Comparison of ENCODE assay signal across 20 cellular contexts in genomic region chr9:99169086-99169485, GRCh38. TPM values are rescaled to one million over a fixed set of nuclear protein-coding genes. Genes with fewer than 3 reads are reported as not detected.
DNase-seq lines count a peak whose midpoint lies in the region; FAIRE-seq and TF ChIP-seq lines count a peak whose summit lies in the region.
"Had no signal": no experiment of that assay in that cellular context is flagged by ENCODE, and none has a peak within 500 bp of the region (broad histone marks: within the 10 kb centered on the region; RNA-seq: fewer than 3 reads in every experiment).

No MANE protein-coding gene starts in this region.

- H3K56ac ChIP-seq in H1 (replicated peaks; ENCODE audit: insufficient read length, low read depth, low read length), result no peak overlapping the region

- H3K27me3 ChIP-seq in H7 (ENCODE audit: control insufficient read depth, insufficient read depth, low read length) (peaks cover 3% of the 10 kb centered on the region; the same call in 1 of the 2 replicates), H1 (replicated peaks in 1 of 4; ENCODE audit: control insufficient read depth in 3 of 4, extremely low read depth in 1 of 4, insufficient read depth in 3 of 4, low read length in 3 of 4) (no peaks in the 10 kb centered on the region; a peak in 1 of 7 replicates)

- no peak for TF ChIP-seq RAD21 in H1 (IDR thresholded peaks at IDR 0.05 in 1 of 2, conservative IDR thresholded peaks at IDR 0.05 in 1 of 2; ENCODE audit: low read depth in 2 of 2, low read length in 2 of 2)

- FAIRE-seq in H1 (lab: Jason Lieb, UNC), result no peak
- FAIRE-seq: GM12878, GM19239, RCC 7860 had no signal

- no peak for TF ChIP-seq POLR2A in H1 (IDR thresholded peaks at IDR 0.05; ENCODE audit: control extremely low read depth in 1 of 2, low read depth in 2 of 2, low read length in 2 of 2)

- no peak for TF ChIP-seq EP300 in H1 (IDR thresholded peaks at IDR 0.05; ENCODE audit: borderline replicate concordance in 1 of 2, low read depth in 2 of 2, low read length in 2 of 2)

- no peak overlapping the region for H2BK15ac ChIP-seq in H1 (ENCODE audit: low read length)

- 19% methylated on average over 2 of the region's 2 CpGs; no CpG with 5 or more reads in 1 of the 2 experiments for WGBS in H1 (ENCODE audit: extremely low coverage in 1 of 2, insufficient coverage in 1 of 2, insufficient read length in 1 of 2, insufficient replicate concordance in 2 of 2, low coverage in 1 of 2, low lambda C conversion rate in 2 of 2, missing lambda C conversion rate in 1 of 2), 2 experiments

- DNase-seq in NCI-H146 (lab: John Stamatoyannopoulos, UW) (peak; percentile 2), NCI-H146 treated with DMSO at 0.1 percent for 48 hours (lab: John Stamatoyannopoulos, UW; ENCODE audit: unreplicated experiment) (no peak), H7 (peak; percentile 67), H1 (ENCODE audit: low read depth in 1 of 2, low spot score in 2 of 2) (no peak), neural crest cell (ENCODE audit: low read depth, low spot score) (no peak), substantia nigra (lab: John Stamatoyannopoulos, UW) (no peak), NCI-H446 treated with DMSO at 0.1 percent for 48 hours (lab: John Stamatoyannopoulos, UW) (no peak)
- DNase-seq in central memory CD4-positive, alpha-beta T cell, result no peak
- DNase-seq: COR-L47, DMS 273 treated with DMSO at 0.1 percent for 48 hours, GF-D8, MM.1S, NCI-H1092 treated with DMSO at 0.1 percent for 48 hours, NCI-H187 treated with DMSO at 0.1 percent for 48 hours, NCI-H446, SW 1271 had no signal

- H3K23ac ChIP-seq in H1 (ENCODE audit: insufficient read length), result no peak overlapping the region

- TF ChIP-seq CTCF in H1 (IDR thresholded peaks at IDR 0.05; ENCODE audit: control extremely low read depth in 1 of 3, insufficient read depth in 1 of 3, low read depth in 1 of 3, low read length in 3 of 3), result no peak
- TF ChIP-seq CTCF in neural crest cell (conservative IDR thresholded peaks at IDR 0.05), result no peak

- no peak overlapping the region for H4K5ac ChIP-seq in H1 (ENCODE audit: insufficient read length, low read depth, low read length)

- peak overlapping the region; percentile 24; the same call in 1 of the 2 replicates for H2BK20ac ChIP-seq in H1 (ENCODE audit: low read length)

- no peaks in the 10 kb centered on the region for H3K9me3 Mint-ChIP-seq in neural crest cell

- H2BK120ac ChIP-seq in H1 (replicated peaks; ENCODE audit: low read depth, low read length), result no peak overlapping the region

- H3K36me3 Mint-ChIP-seq in neural crest cell (ENCODE audit: low read depth), result no peaks in the 10 kb centered on the region

- H3K36me3 ChIP-seq in H7 (replicated peaks; ENCODE audit: control insufficient read depth, insufficient read depth, low read length), result no peaks in the 10 kb centered on the region
- no peaks in the 10 kb centered on the region; a peak in 1 of 8 replicates for H3K36me3 ChIP-seq in H1 (ENCODE audit: control insufficient read depth in 2 of 4, insufficient read depth in 4 of 4, low read length in 3 of 4)

- H3K27ac ChIP-seq in H1 (ENCODE audit: low read depth, low read length), result no peak overlapping the region
- no peak overlapping the region for H3K27ac ChIP-seq in substantia nigra (ENCODE audit: low read depth, low read length, poor library complexity, severe bottlenecking)

- H3K9me3 ChIP-seq in H1 (ENCODE audit: insufficient read depth in 2 of 2, low read depth in 1 of 2, low read length in 1 of 2), result no peaks in the 10 kb centered on the region

- no peak overlapping the region for H2BK5ac ChIP-seq in H1 (ENCODE audit: low read depth, low read length)

- no peak overlapping the region for H2BK12ac ChIP-seq in H1 (ENCODE audit: low read depth, low read length)

- CTCF ChIA-PET in H1 (lab: Charles Lee; ENCODE audit: partially characterized antibody), result interaction anchor here (0.6 to 2.3 kb wide), 3 partner anchors 10 to 97 kb away, joined by 3 to 11 read pairs (median 5); no protein-coding TSS in a partner anchor

- H3K79me2 ChIP-seq in H1 (ENCODE audit: control insufficient read depth in 1 of 2, insufficient read depth in 2 of 2, low read length in 2 of 2), result no peaks in the 10 kb centered on the region

- peaks cover 83% of the 10 kb centered on the region for H3K27me3 Mint-ChIP-seq in neural crest cell (ENCODE audit: low read depth)
- H3K27me3 Mint-ChIP-seq: B cell had no signal

- H4K91ac ChIP-seq in H1 (replicated peaks; ENCODE audit: insufficient read length, low read length), result no peak overlapping the region

- H3K4me1 ChIP-seq in H1 (replicated peaks in 1 of 4; ENCODE audit: control insufficient read depth in 3 of 4, insufficient read depth in 4 of 4, low read length in 3 of 4), result peaks cover 9 to 29% (median 17%) of the 10 kb centered on the region in 4 experiments

- 0 out of 2 replicates have a peak overlapping the region, but pooled peaks have one; percentile 17 for H3K18ac ChIP-seq in H1 (ENCODE audit: extremely low read depth, low read length)

- no peak overlapping the region for H2AK5ac ChIP-seq in H1 (ENCODE audit: low read depth, low read length)

- peak overlapping the region; percentile 52 for H3K27ac Mint-ChIP-seq in neural crest cell (ENCODE audit: unreplicated experiment)
- H3K27ac Mint-ChIP-seq: B cell had no signal

- H4K20me1 ChIP-seq in H1 (replicated peaks in 1 of 2; ENCODE audit: control insufficient read depth in 1 of 2, insufficient read depth in 2 of 2, low read length in 2 of 2), result no peaks in the 10 kb centered on the region

- H3K79me1 ChIP-seq in H1 (ENCODE audit: low read depth, low read length), result no peaks in the 10 kb centered on the region

- POLR2A ChIA-PET in H1 (lab: Charles Lee; ENCODE audit: partially characterized antibody), result interaction anchor here (1.0 to 2.0 kb wide), 3 partner anchors 10 to 53 kb away, joined by 3 to 5 read pairs (median 3); partner anchors contain the start of genes ALG2 and SEC61B

- H3K4ac ChIP-seq in H1 (replicated peaks; ENCODE audit: insufficient read length, low read depth, low read length), result no peak overlapping the region

- peaks cover 59% of the 10 kb centered on the region for H3K4me1 Mint-ChIP-seq in neural crest cell

- H3K4me2 ChIP-seq in H1 (ENCODE audit: insufficient read depth in 1 of 2, low read depth in 2 of 2, low read length in 2 of 2), result peak overlapping the region; percentile 18 to 28; a peak in 1 of 4 replicates

- H3K4me3 Mint-ChIP-seq in neural crest cell, result no peak overlapping the region

- no peak overlapping the region for H3K4me3 ChIP-seq in H7 (ENCODE audit: insufficient read depth, low read depth, low read length)
- 0 out of 8 replicates have a peak overlapping the region, but pooled peaks of 1 of the 4 experiments have one; percentile 8 for H3K4me3 ChIP-seq in H1 (ENCODE audit: extremely low read depth in 1 of 4, insufficient read depth in 2 of 4, low read depth in 3 of 4, low read length in 4 of 4)
- H3K4me3 ChIP-seq: GM12878 had no signal

- no peak overlapping the region for H4K8ac ChIP-seq in H1 (ENCODE audit: extremely low read depth, insufficient read depth, low read length)

- H3K23me2 ChIP-seq in H1 (ENCODE audit: low read depth, low read length), result peaks cover 4% of the 10 kb centered on the region; the same call in 1 of the 2 replicates

- H3K9ac ChIP-seq in H1 (replicated peaks in 1 of 4; ENCODE audit: extremely low read depth in 1 of 4, low read depth in 3 of 4, low read length in 3 of 4), result no peak overlapping the region

- H2AFZ ChIP-seq in H1 (ENCODE audit: low read length), result no peak overlapping the region; the same call in 1 of the 2 replicates

- no peak overlapping the region for H3K14ac ChIP-seq in H1 (ENCODE audit: insufficient read length)

TF ChIP-seq in H1, 55 proteins besides CTCF, POLR2A, EP300 and RAD21:
- TF ChIP-seq SRF (IDR thresholded peaks at IDR 0.05; ENCODE audit: low read depth, low read length), result no peak
- no peak for TF ChIP-seq HDAC6 (IDR thresholded peaks at IDR 0.05; ENCODE audit: low read depth, low read length)
- TF ChIP-seq EGR1 (IDR thresholded peaks at IDR 0.05; ENCODE audit: borderline replicate concordance, low read depth, low read length), result no peak
- TF ChIP-seq SUZ12 (IDR thresholded peaks at IDR 0.05; ENCODE audit: low read length), result no peak
- TF ChIP-seq TCF12 (IDR thresholded peaks at IDR 0.05; ENCODE audit: low read depth, low read length), result 0 out of 2 replicates have a peak, but pooled peaks have one; percentile 50
- TF ChIP-seq CHD1 (IDR thresholded peaks at IDR 0.05; ENCODE audit: low read depth, low read length), result no peak
TF ChIP-seq in H1: peak in this region for 1.

RNA-seq across cellular contexts. Expression of gene ALG2, which starts 52.7 kb away (rescaled TPM):
- 32.6 and 35.2 TPM in 2 replicates for total RNA-seq in H7 (2014; rRNA removed; shearing (Covaris generic))
- 27.8 and 30.7 TPM in 2 replicates for total RNA-seq in H1 (2021; fragmentation: NEBNext Ultra II Directional; extraction: Animal tissue kit (Norgen Biotek cat#: 25700))
- 26.7 and 27.1 TPM in 2 replicates for polyA plus RNA-seq in H1 (2011; rRNA removed)
- polyA plus RNA-seq in H1 (2011; cell fraction: cytosol; rRNA removed), result 27.7 TPM
- polyA plus RNA-seq in H1 (2011; cell fraction: nucleus; rRNA removed), result 17.0 TPM
- 19.3 to 23.1 TPM (median 21.7 TPM) in 4 replicates for polyA plus RNA-seq in H1 (2012, experiment 1 of 2)
- 13.0 TPM for polyA plus RNA-seq in H1 (2012, experiment 2 of 2)
- polyA plus RNA-seq in H1 (2013, experiment 1 of 2), result 41.1 TPM
- 52.8 TPM for polyA plus RNA-seq in H1 (2013, experiment 2 of 2)
- 25.5 and 30.1 TPM in 2 replicates for polyA minus RNA-seq in H1 (2011; rRNA and poly(A)+ RNA removed)
- polyA minus RNA-seq in H1 (2011; cell fraction: cytosol; rRNA and poly(A)+ RNA removed), result 14.7 TPM
- 22.0 TPM for polyA minus RNA-seq in H1 (2011; cell fraction: nucleus; rRNA and poly(A)+ RNA removed)
- 17.5 and 18.2 TPM in 2 replicates for total RNA-seq in neural crest cell

RNA-seq across cellular contexts. Expression of gene SEC61B, which starts 53.0 kb away (rescaled TPM):
- 115 and 150 TPM in 2 replicates for total RNA-seq in H7 (2014; rRNA removed; shearing (Covaris generic))
- 155 and 163 TPM in 2 replicates for total RNA-seq in H1 (2021; fragmentation: NEBNext Ultra II Directional; extraction: Animal tissue kit (Norgen Biotek cat#: 25700))
- polyA plus RNA-seq in H1 (2011; rRNA removed), result 315 and 379 TPM in 2 replicates
- 222 TPM for polyA plus RNA-seq in H1 (2011; cell fraction: cytosol; rRNA removed)
- polyA plus RNA-seq in H1 (2011; cell fraction: nucleus; rRNA removed), result 109 TPM
- polyA plus RNA-seq in H1 (2012, experiment 1 of 2), result 179 to 259 TPM (median 234 TPM) in 4 replicates
- 527 TPM for polyA plus RNA-seq in H1 (2012, experiment 2 of 2)
- 451 TPM for polyA plus RNA-seq in H1 (2013, experiment 1 of 2)
- polyA plus RNA-seq in H1 (2013, experiment 2 of 2), result 470 TPM
- polyA minus RNA-seq in H1 (2011; rRNA and poly(A)+ RNA removed), result 37.0 and 38.5 TPM in 2 replicates
- 32.5 TPM for polyA minus RNA-seq in H1 (2011; cell fraction: cytosol; rRNA and poly(A)+ RNA removed)
- polyA minus RNA-seq in H1 (2011; cell fraction: nucleus; rRNA and poly(A)+ RNA removed), result 37.5 TPM
- total RNA-seq in neural crest cell, result 129 and 135 TPM in 2 replicates

Comparison
In these comparisons a context has a peak if more than half of its experiments do, and no peak if none do; other contexts are left out.
1. DNase-seq: peak in NCI-H146 (single experiment) and H7 (single experiment); none in NCI-H146 treated with DMSO at 0.1 percent for 48 hours (single experiment), H1 (0 of 2), neural crest cell (single experiment), substantia nigra (0 of 49), central memory CD4-positive, alpha-beta T cell (single experiment) and NCI-H446 treated with DMSO at 0.1 percent for 48 hours (single experiment).